In genomic region chr6:7590918-7591302, GRCh38 we compare ENCODE assay signal across 8 cellular contexts. TPM values are rescaled to one million over a fixed set of nuclear protein-coding genes. Genes with fewer than 3 reads are reported as not detected.
A peak's percentile ranks its signal among the peaks of the same experiment; 100 is the strongest.
DNase-seq lines count a peak whose midpoint lies in the region; ATAC-seq and TF ChIP-seq lines count a peak whose summit lies in the region.

No MANE protein-coding gene starts in this region.

- H3K9me2 ChIP-seq in PC-9 (ENCODE audit: insufficient read depth): no peaks in the 10 kb centered on the region

- no peaks in the 10 kb centered on the region for H3K9me3 ChIP-seq in PC-9 (ENCODE audit: insufficient read depth, low read depth)
- H3K9me3 ChIP-seq in muscle layer of duodenum (ENCODE audit: control insufficient read depth in 1 of 2, low read length in 2 of 2): no peaks in the 10 kb centered on the region

- H3K27ac ChIP-seq in PC-9 (no peak overlapping the region), muscle layer of duodenum (ENCODE audit: low read length) (no peak overlapping the region)

- H3K9me3 Mint-ChIP-seq in effector memory CD8-positive, alpha-beta T cell: no peaks in the 10 kb centered on the region

- H3K4me3 Mint-ChIP-seq in effector memory CD8-positive, alpha-beta T cell: peak overlapping the region; percentile 99 to 100

- ATAC-seq in effector memory CD8-positive, alpha-beta T cell (replicated peaks): no peak
- ATAC-seq in HG03442 (IDR thresholded peaks at IDR 0.05; ENCODE audit: unreplicated experiment): no peak
- ATAC-seq in GM19455 (IDR thresholded peaks at IDR 0.05; ENCODE audit: unreplicated experiment): no peak
- ATAC-seq in HG03354 (IDR thresholded peaks at IDR 0.05; ENCODE audit: poor library complexity, severe bottlenecking, unreplicated experiment): no peak

- DNase-seq in GM12864 (ENCODE audit: low read depth) (no peak), PC-9 (peak in 1 of 2 experiments; percentile 17), ureter (ENCODE audit: low spot score) (no peak)
- no peak for DNase-seq in effector memory CD8-positive, alpha-beta T cell

- no peak for TF ChIP-seq CTCF in GM12864 (IDR thresholded peaks at IDR 0.05; ENCODE audit: low read depth, low read length, missing control alignments)
- TF ChIP-seq CTCF in PC-9 (conservative IDR thresholded peaks at IDR 0.05): no peak

- H3K4me1 Mint-ChIP-seq in effector memory CD8-positive, alpha-beta T cell (ENCODE audit: low read depth in 2 of 2): peaks cover 27 to 35% of the 10 kb centered on the region in 2 donors

- peak overlapping the region; percentile 92 to 99 for H3K27ac Mint-ChIP-seq in effector memory CD8-positive, alpha-beta T cell

- H3K4me3 ChIP-seq in GM12864 (ENCODE audit: low read depth, low read length) (peak overlapping the region; percentile 94), PC-9 (peak overlapping the region; percentile 93), muscle layer of duodenum (ENCODE audit: low read depth in 1 of 2, low read length in 2 of 2) (peak overlapping the region; percentile 68 to 91)

- no peaks in the 10 kb centered on the region; the same call in 1 of the 2 replicates for H3F3A ChIP-seq in PC-9 (ENCODE audit: insufficient read depth, low read depth)

- no peaks in the 10 kb centered on the region for H3K36me3 ChIP-seq in PC-9 (ENCODE audit: low read depth)
- H3K36me3 ChIP-seq in muscle layer of duodenum (ENCODE audit: control insufficient read depth in 1 of 2, insufficient read depth in 2 of 2, low read length in 2 of 2): peaks cover 8 to 14% of the 10 kb centered on the region in 2 donors

- peaks cover 15% of the 10 kb centered on the region for H4K20me1 ChIP-seq in PC-9 (ENCODE audit: insufficient read depth)

- CTCF ChIA-PET in PC-9 (lab: Charles Lee): no interaction called here

- H3K27me3 Mint-ChIP-seq in effector memory CD8-positive, alpha-beta T cell: no peaks in the 10 kb centered on the region

- peaks cover 33% of the 10 kb centered on the region for H3K79me2 ChIP-seq in PC-9 (ENCODE audit: low read depth)

- no peaks in the 10 kb centered on the region for H3K27me3 ChIP-seq in PC-9 (ENCODE audit: insufficient read depth, low read depth)
- no peaks in the 10 kb centered on the region for H3K27me3 ChIP-seq in muscle layer of duodenum (ENCODE audit: low read depth, low read length)

- POLR2A ChIA-PET in PC-9 (lab: Charles Lee; ENCODE audit: unreplicated experiment): no interaction called here

- H3K4me1 ChIP-seq in PC-9 (replicated peaks; ENCODE audit: insufficient read depth): peaks cover 18% of the 10 kb centered on the region; the same call in 1 of the 2 replicates
- peaks cover 0 to 35% of the 10 kb centered on the region in 2 donors for H3K4me1 ChIP-seq in muscle layer of duodenum (ENCODE audit: control insufficient read depth in 1 of 2, insufficient read depth in 2 of 2, low read length in 2 of 2)

- H2AFZ ChIP-seq in PC-9: peak overlapping the region; percentile 89; the same call in 1 of the 2 replicates

- H3K36me3 Mint-ChIP-seq in effector memory CD8-positive, alpha-beta T cell (ENCODE audit: insufficient read depth): peaks cover 7% of the 10 kb centered on the region

- TSS peak; percentile 29 for BruUV-seq in PC-9 (replicated peaks; lab: Mats Ljungman, UMichigan)

- H3K4me2 ChIP-seq in PC-9: peak overlapping the region; percentile 83

- intact Hi-C loops in PC-9 (cut with micrococcal nuclease; ENCODE audit: unreplicated experiment): loop anchor here (5.0 kb wide), 1 partner anchor 49 kb away; the partner anchor contains the start of gene DSP

RNA-seq across cellular contexts. Expression of gene SNRNP48, which starts 0.9 kb away (rescaled TPM):
- total RNA-seq in PC-9 (2021) (18.6 and 21.7 TPM in 2 replicates), ureter (12.2 TPM)

RNA-seq across cellular contexts. Expression of gene DSP, which starts 49.4 kb away (rescaled TPM):
- total RNA-seq in PC-9 (2021) (109 and 117 TPM in 2 replicates), ureter (67.6 TPM)
